Comparison of ENCODE assay signal across 23 cellular contexts in the genomic region with DNA sequence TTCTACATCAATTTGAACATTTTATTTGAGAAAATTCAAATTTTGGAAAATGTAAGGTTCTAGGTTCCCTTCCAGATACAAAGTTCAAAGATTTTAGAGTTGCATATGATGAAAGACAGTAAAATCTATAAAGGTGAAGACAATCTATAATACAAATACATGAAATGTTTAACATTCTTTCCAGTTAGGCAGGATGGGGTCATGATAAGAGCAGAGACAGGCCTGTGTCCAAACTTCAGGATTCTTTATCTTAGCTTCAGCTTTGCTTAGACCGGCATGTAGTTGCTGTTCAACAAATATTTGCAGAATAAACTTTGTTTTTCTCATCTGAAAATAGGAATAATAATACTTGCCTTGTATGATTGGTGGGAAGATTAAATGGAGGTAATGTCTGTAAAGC.
"Had no signal": no experiment of that assay in that cellular context is flagged by ENCODE, and none has a peak within 500 bp of the region (broad histone marks: within the 10 kb centered on the region; RNA-seq: fewer than 3 reads in every experiment).

No MANE protein-coding gene starts in this region.

- FAIRE-seq: kidney, pancreas had no signal

- H3K4me3 Mint-ChIP-seq: memory B cell; natural killer cell treated with Interleukin-12 subunit alpha and Interleukin-12 subunit beta and Interleukin-15 and Interleukin-18, amount 100 ng/mL, for 72 hours; stimulated activated effector memory CD8-positive, alpha-beta T cell treated with anti-CD3 and anti-CD28 coated beads, Interleukin-12 subunit alpha, Interleukin-12 subunit beta, amount 100 ng/mL, for 72 hours had no signal

- DNase-seq: dermis blood vessel endothelial cell; erythroblast; foreskin keratinocyte; kidney; left cardiac atrium; left ventricle myocardium inferior; lower lobe of right lung; midbrain; occipital lobe; pancreas; right cardiac atrium; stimulated activated CD4-positive, alpha-beta T cell treated with anti-CD3 and anti-CD28 coated beads, Interleukin-4, amount 100 ng/mL, for 1 hour; stimulated activated CD8-positive, alpha-beta memory T cell treated with anti-CD3 and anti-CD28 coated beads, Interleukin-4, amount 100 ng/mL, for 48 hours; stimulated activated naive CD8-positive, alpha-beta T cell treated with anti-CD3 and anti-CD28 coated beads, Interleukin-15, Interleukin-2, amounts not matched to agents 100 U/mL and 50 U/mL, for 24 hours; thyroid gland; upper lobe of left lung; uterus had no signal

- H3K27me3 Mint-ChIP-seq: memory B cell, progenitor cell of endocrine pancreas had no signal

- H3K9me3 Mint-ChIP-seq: memory B cell; natural killer cell treated with Interleukin-12 subunit alpha and Interleukin-12 subunit beta and Interleukin-15 and Interleukin-18, amount 100 ng/mL, for 72 hours; stimulated activated effector memory CD8-positive, alpha-beta T cell treated with anti-CD3 and anti-CD28 coated beads, Interleukin-12 subunit alpha, Interleukin-12 subunit beta, amount 100 ng/mL, for 72 hours had no signal

- H3K4me1 ChIP-seq: left ventricle myocardium inferior, lower lobe of right lung, pancreas, suprapubic skin, thyroid gland, upper lobe of left lung, uterus had no signal

- ATAC-seq: left cardiac atrium; lower lobe of right lung; natural killer cell treated with Interleukin-12 subunit alpha and Interleukin-12 subunit beta and Interleukin-15 and Interleukin-18, amount 100 ng/mL, for 72 hours; pancreas; right cardiac atrium; stimulated activated effector memory CD8-positive, alpha-beta T cell treated with anti-CD3 and anti-CD28 coated beads, Interleukin-12 subunit alpha, Interleukin-12 subunit beta, amount 100 ng/mL, for 72 hours; stimulated activated naive CD8-positive, alpha-beta T cell treated with anti-CD3 and anti-CD28 coated beads, Interleukin-15, Interleukin-2, amounts not matched to agents 100 U/mL and 50 U/mL, for 24 hours had no signal

- H3K27ac ChIP-seq: hepatocyte, left ventricle myocardium inferior, lower lobe of right lung, pancreas, suprapubic skin, thyroid gland, upper lobe of left lung, uterus had no signal

- H3K27ac Mint-ChIP-seq: memory B cell; natural killer cell treated with Interleukin-12 subunit alpha and Interleukin-12 subunit beta and Interleukin-15 and Interleukin-18, amount 100 ng/mL, for 72 hours; progenitor cell of endocrine pancreas; stimulated activated effector memory CD8-positive, alpha-beta T cell treated with anti-CD3 and anti-CD28 coated beads, Interleukin-12 subunit alpha, Interleukin-12 subunit beta, amount 100 ng/mL, for 72 hours had no signal

- H3K36me3 Mint-ChIP-seq: natural killer cell treated with Interleukin-12 subunit alpha and Interleukin-12 subunit beta and Interleukin-15 and Interleukin-18, amount 100 ng/mL, for 72 hours had no signal

- H3K36me3 ChIP-seq: left ventricle myocardium inferior, lower lobe of right lung, pancreas, suprapubic skin, thyroid gland, upper lobe of left lung, uterus had no signal

- H3K4me2 ChIP-seq: hepatocyte had no signal

- H3K79me2 ChIP-seq: hepatocyte had no signal

- H3K27me3 ChIP-seq: foreskin keratinocyte, hepatocyte, pancreas, suprapubic skin, thyroid gland, upper lobe of left lung, uterus had no signal

- H3K9me3 ChIP-seq: left ventricle myocardium inferior, lower lobe of right lung, pancreas, suprapubic skin, thyroid gland, upper lobe of left lung, uterus had no signal

- H3K4me3 ChIP-seq: hepatocyte, left ventricle myocardium inferior, lower lobe of right lung, pancreas, suprapubic skin, thyroid gland, upper lobe of left lung, uterus had no signal
